Comparison of ENCODE assay signal across 1 cellular context in genomic region chr17:35788504-35788998, GRCh38.
TF ChIP-seq lines count a peak whose summit lies in the region.

No MANE protein-coding gene starts in this region.

TF ChIP-seq in HepG2, 621 proteins besides CTCF, POLR2A, EP300 and RAD21:
- no peak for TF ChIP-seq ADNP (CRISPR knock-in tag; IDR thresholded peaks at IDR 0.05)
- TF ChIP-seq TMF1 (CRISPR knock-in tag; IDR thresholded peaks at IDR 0.05; ENCODE audit: low read depth): no peak
- peak; percentile 93 for TF ChIP-seq ATF7 (IDR thresholded peaks at IDR 0.05)
- TF ChIP-seq ATF7 (CRISPR knock-in tag; IDR thresholded peaks at IDR 0.05): no peak
- TF ChIP-seq MEIS1 (CRISPR knock-in tag; IDR thresholded peaks at IDR 0.05; ENCODE audit: borderline replicate concordance): no peak
